Comparison of ENCODE assay signal across 8 cellular contexts in genomic region chr10:125149278-125150047, GRCh38. TPM values are rescaled to one million over a fixed set of nuclear protein-coding genes. Genes with fewer than 3 reads are reported as not detected.
A peak's percentile ranks its signal among the peaks of the same experiment; 100 is the strongest.
DNase-seq lines count a peak whose midpoint lies in the region; ATAC-seq and TF ChIP-seq lines count a peak whose summit lies in the region.

No MANE protein-coding gene starts in this region.

- no peaks in the 10 kb centered on the region for H3K27me3 ChIP-seq in ACC112 (ENCODE audit: insufficient read depth, low read length)
- no peaks in the 10 kb centered on the region for H3K27me3 ChIP-seq in body of pancreas
- H3K27me3 ChIP-seq in vagina = no peaks in the 10 kb centered on the region

- TF ChIP-seq CTCF in body of pancreas (IDR thresholded peaks at IDR 0.05) (no peak), vagina (IDR thresholded peaks at IDR 0.05) (no peak)

- TF ChIP-seq POLR2A in body of pancreas (IDR thresholded peaks at IDR 0.05) (no peak), vagina (IDR thresholded peaks at IDR 0.05) (no peak)

- intact Hi-C loops in body of pancreas (cut with DNase I) (no loop called here), vagina (cut with DNase I) (loop anchor here (5.0 kb wide), 1 partner anchor 87 kb away; no protein-coding TSS in a partner anchor)

- no peak overlapping the region for H3K4me3 ChIP-seq in ACC112 (ENCODE audit: low read depth, low read length)
- H3K4me3 ChIP-seq in body of pancreas = no peak overlapping the region
- no peak overlapping the region for H3K4me3 ChIP-seq in vagina

- H3K4me1 ChIP-seq in ACC112 (ENCODE audit: control insufficient read depth, insufficient read depth, low read length, unreplicated experiment) (peaks cover 60% of the 10 kb centered on the region), body of pancreas (peaks cover 100% of the 10 kb centered on the region), vagina (peaks cover 93% of the 10 kb centered on the region)

- H3K27ac ChIP-seq in ACC112 (ENCODE audit: low read depth, low read length) = peak overlapping the region; percentile 53; the same call in 1 of the 2 replicates
- peak overlapping the region; percentile 48 to 100 (median 98) for H3K27ac ChIP-seq in body of pancreas
- peak overlapping the region; percentile 76 for H3K27ac ChIP-seq in vagina

- ATAC-seq in body of pancreas = no peak
- ATAC-seq in left lobe of liver = peak; percentile 16
- no peak for ATAC-seq in HG02798 (IDR thresholded peaks at IDR 0.05; ENCODE audit: poor library complexity, unreplicated experiment)
- ATAC-seq in GM21786 (IDR thresholded peaks at IDR 0.05; ENCODE audit: unreplicated experiment) = no peak

- H3K79me2 ChIP-seq in ACC112 (ENCODE audit: control insufficient read depth, insufficient read depth, low read length, unreplicated experiment) = peaks cover 100% of the 10 kb centered on the region

- H3K36me3 ChIP-seq in ACC112 (ENCODE audit: insufficient read depth, low read length) (peaks cover 3% of the 10 kb centered on the region; the same call in 1 of the 2 replicates), body of pancreas (replicated peaks in 1 of 2; ENCODE audit: insufficient read depth in 1 of 2, low read depth in 2 of 2) (no peaks in the 10 kb centered on the region), vagina (no peaks in the 10 kb centered on the region)

- WGBS in body of pancreas, 2 donors = 57 to 60% methylated on average over 12 of the region's 12 CpGs

- H3K9me3 ChIP-seq in body of pancreas (no peaks in the 10 kb centered on the region), vagina (no peaks in the 10 kb centered on the region)

- peak; percentile 63 for DNase-seq in M059J (ENCODE audit: low read depth)
- DNase-seq in body of pancreas = peak in 3 of 4 donors; percentile 62 to 75 (median 74)
- DNase-seq in left lobe of liver (ENCODE audit: low spot score) = no peak
- no peak for DNase-seq in vagina (ENCODE audit: extremely low spot score in 2 of 2)
- no peak for DNase-seq in SK-N-DZ (ENCODE audit: low spot score)

- H2AFZ ChIP-seq in ACC112 (ENCODE audit: low read length, unreplicated experiment) = no peak overlapping the region

RNA-seq across cellular contexts. Expression of gene CTBP2, which starts 10.9 kb away (rescaled TPM):
- 41.3 and 55.5 TPM in 2 replicates for total RNA-seq in M059J (2014; rRNA removed; shearing (Covaris generic))
- total RNA-seq in body of pancreas (10 to 100 TPM; 32.0 to 49.0 TPM), left lobe of liver (5.8 TPM), vagina (74.4 TPM)
- 88.4 and 92.9 TPM in 2 replicates for polyA plus RNA-seq in SK-N-DZ (2014; cell fraction: cytosol; rRNA removed)
- polyA plus RNA-seq in SK-N-DZ (2014; cell fraction: nucleus; rRNA removed) = 89.9 and 109 TPM in 2 replicates

Comparison
In these comparisons a context has a peak if more than half of its experiments do, and no peak if none do; other contexts are left out.
1. DNase-seq: peak in M059J (single experiment) and body of pancreas (3 of 4); none in left lobe of liver (single experiment), vagina (0 of 2) and SK-N-DZ (single experiment).
2. Peak in every context shown above with its lines, with median percentiles within 50 percentile points of each other: H3K27ac ChIP-seq.